ENCODE assay signal across 18 cellular contexts in the genomic region with DNA sequence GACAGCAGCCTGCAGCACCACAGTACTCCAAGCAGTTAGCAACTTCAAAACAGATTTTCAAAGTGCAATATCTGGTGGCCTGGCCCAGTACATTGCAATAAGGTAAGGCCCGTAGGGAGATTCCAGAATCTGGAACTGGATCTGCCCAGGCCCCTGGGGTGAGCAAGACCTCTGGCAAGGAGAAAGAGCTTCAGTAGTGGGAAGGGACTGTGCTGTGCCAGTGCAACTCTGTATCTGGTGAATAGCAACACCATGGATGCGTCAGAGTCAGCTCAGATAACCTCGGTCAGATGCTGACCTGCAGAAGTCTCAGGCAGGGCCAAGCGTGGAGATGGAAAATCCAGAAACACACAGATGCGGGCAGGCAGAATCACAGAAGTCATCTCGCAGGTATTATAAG. TPM values are rescaled to one million over a fixed set of nuclear protein-coding genes. Genes with fewer than 3 reads are reported as not detected.
"Had no signal": no experiment of that assay in that cellular context is flagged by ENCODE, and none has a peak within 500 bp of the region (broad histone marks: within the 10 kb centered on the region; RNA-seq: fewer than 3 reads in every experiment).

No MANE protein-coding gene starts in this region.

- H3K4me3 Mint-ChIP-seq: activated CD8-positive, alpha-beta T cell treated with anti-CD3 and anti-CD28 coated beads for 36 hours; activated naive CD4-positive, alpha-beta T cell treated with anti-CD3 and anti-CD28 coated beads for 36 hours; nephron progenitor cell; T-helper 2 cell treated with Interferon-gamma antibody and Interleukin-4, amounts not matched to agents 5 μg/mL and 100 μg/mL, for 36 hours had no signal

- H3K27me3 ChIP-seq: brain microvascular endothelial cell, right lobe of liver, tibial artery had no signal

- H3K27ac Mint-ChIP-seq: activated CD8-positive, alpha-beta T cell treated with anti-CD3 and anti-CD28 coated beads for 36 hours; activated naive CD4-positive, alpha-beta T cell treated with anti-CD3 and anti-CD28 coated beads for 36 hours; nephron progenitor cell; T-helper 2 cell treated with Interferon-gamma antibody and Interleukin-4, amounts not matched to agents 5 μg/mL and 100 μg/mL, for 36 hours had no signal

- H3K9me3 Mint-ChIP-seq: activated naive CD4-positive, alpha-beta T cell treated with anti-CD3 and anti-CD28 coated beads for 36 hours; nephron progenitor cell; T-helper 2 cell treated with Interferon-gamma antibody and Interleukin-4, amounts not matched to agents 5 μg/mL and 100 μg/mL, for 36 hours had no signal

- DNase-seq: activated CD4-positive, alpha-beta T cell treated with anti-CD3 and anti-CD28 coated beads for 48 hours; activated CD8-positive, alpha-beta T cell treated with anti-CD3 and anti-CD28 coated beads for 36 hours; activated naive CD4-positive, alpha-beta T cell treated with anti-CD3 and anti-CD28 coated beads for 36 hours; activated T-cell treated with anti-CD3 and anti-CD28 coated beads, Interleukin-2, amount 50 U/mL, for 1 hour; aorta; brain microvascular endothelial cell; erythroblast; foreskin melanocyte; lower lobe of right lung; midbrain; nephron progenitor cell; right lobe of liver; small intestine; stimulated activated CD4-positive, alpha-beta T cell treated with anti-CD3 and anti-CD28 coated beads, Interleukin-4, amount 100 ng/mL, for 1 hour; tibial artery had no signal

- H3K27ac ChIP-seq: brain microvascular endothelial cell, coronary artery, lower lobe of right lung, tibial artery had no signal

- H3K9me3 ChIP-seq: lower lobe of right lung, right lobe of liver, tibial artery had no signal

- ATAC-seq: activated CD8-positive, alpha-beta T cell treated with anti-CD3 and anti-CD28 coated beads for 36 hours; lower lobe of right lung; right lobe of liver had no signal

- H3K27me3 Mint-ChIP-seq: activated CD8-positive, alpha-beta T cell treated with anti-CD3 and anti-CD28 coated beads for 36 hours had no signal

- H3K36me3 ChIP-seq: brain microvascular endothelial cell, lower lobe of right lung, right lobe of liver, tibial artery had no signal

- H3K4me3 ChIP-seq: coronary artery, lower lobe of right lung, right lobe of liver, tibial artery had no signal

RNA-seq across cellular contexts. Expression of a gene that starts 30.3 kb away (rescaled TPM):
- polyA plus RNA-seq: keratinocyte had no signal
